ENCODE assay signal across 13 cellular contexts in the genomic region with DNA sequence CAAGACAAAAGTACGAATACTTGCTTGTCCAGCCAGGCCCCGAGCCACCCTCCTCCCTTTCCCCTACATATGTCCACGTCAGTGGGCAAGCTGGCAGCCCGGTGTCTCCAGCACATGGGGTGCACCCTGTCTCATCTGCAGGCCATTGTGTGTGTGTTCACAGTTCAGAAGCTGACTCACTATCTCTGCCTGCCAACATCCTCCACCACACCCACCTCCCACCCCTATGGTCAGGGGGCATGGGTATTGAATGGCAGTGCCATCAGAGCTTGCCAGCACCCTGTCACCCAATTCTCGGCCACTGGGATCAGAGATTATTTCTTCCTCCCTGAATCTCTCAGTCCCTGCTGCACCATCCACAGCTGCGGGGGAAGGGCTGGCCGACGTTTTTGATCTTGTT.
DNase-seq lines count a peak whose midpoint lies in the region; ATAC-seq and TF ChIP-seq lines count a peak whose summit lies in the region.
"Had no signal": no experiment of that assay in that cellular context is flagged by ENCODE, and none has a peak within 500 bp of the region (broad histone marks: within the 10 kb centered on the region; RNA-seq: fewer than 3 reads in every experiment).

No MANE protein-coding gene starts in this region.

- H3K9ac ChIP-seq in endodermal cell (ENCODE audit: extremely low read depth, low read length, poor library complexity, severe bottlenecking) (no peak overlapping the region), mesendoderm (ENCODE audit: low read length) (no peak overlapping the region)

- no peaks in the 10 kb centered on the region for H3K79me2 ChIP-seq in mesendoderm (ENCODE audit: control insufficient read depth, insufficient read depth, low read length)

- no peak overlapping the region for H3K23ac ChIP-seq in mesendoderm (ENCODE audit: low read length)

- no peaks in the 10 kb centered on the region for H3K9me3 Mint-ChIP-seq in Calu3 (ENCODE audit: low read depth, unreplicated experiment)
- H3K9me3 Mint-ChIP-seq in endodermal cell = no peaks in the 10 kb centered on the region
- H3K9me3 Mint-ChIP-seq in CD4-positive, alpha-beta memory T cell = peaks cover 0 to 3% (median 0%) of the 10 kb centered on the region in 8 donors
- H3K9me3 Mint-ChIP-seq: activated naive CD4-positive, alpha-beta T cell treated with anti-CD3 and anti-CD28 coated beads for 36 hours; stimulated activated memory B cell treated with anti-CD40 and anti-IgM and Interleukin-4, amounts not matched to agents 10 μg/mL and 1 μg/mL and 100 μg/mL, for 72 hours had no signal

- peaks cover 17% of the 10 kb centered on the region for H3K4me1 ChIP-seq in endodermal cell (ENCODE audit: control insufficient read depth, insufficient read depth, low read length)
- H3K4me1 ChIP-seq in mesendoderm (ENCODE audit: control insufficient read depth, low read depth, low read length) = peaks cover 5% of the 10 kb centered on the region
- H3K4me1 ChIP-seq in CD4-positive, alpha-beta memory T cell (ENCODE audit: insufficient read depth, low read length) = no peaks in the 10 kb centered on the region
- no peaks in the 10 kb centered on the region for H3K4me1 ChIP-seq in BE2C

- H2BK15ac ChIP-seq in mesendoderm (replicated peaks; ENCODE audit: low read depth) = no peak overlapping the region

- intact Hi-C loops in Calu3 (cut with micrococcal nuclease; ENCODE audit: unreplicated experiment) = no loop called here
- intact Hi-C loops in CD4-positive, alpha-beta memory T cell (cut with micrococcal nuclease) = no loop called here

- H3K27me3 ChIP-seq in endodermal cell (ENCODE audit: control insufficient read depth, insufficient read depth, low read length, poor library complexity, severe bottlenecking) (no peaks in the 10 kb centered on the region), mesendoderm (ENCODE audit: insufficient read depth, low read length, poor library complexity) (no peaks in the 10 kb centered on the region), BE2C (no peaks in the 10 kb centered on the region)
- no peaks in the 10 kb centered on the region for H3K27me3 ChIP-seq in CD4-positive, alpha-beta memory T cell (ENCODE audit: insufficient read depth, low read length)

- peak overlapping the region; percentile 6 for H3K4me3 ChIP-seq in endodermal cell (ENCODE audit: low read length)
- H3K4me3 ChIP-seq in mesendoderm (ENCODE audit: low read length) = no peak overlapping the region
- H3K4me3 ChIP-seq in CD4-positive, alpha-beta memory T cell (ENCODE audit: low read length in 2 of 2) = no peak overlapping the region
- no peak overlapping the region for H3K4me3 ChIP-seq in BE2C (ENCODE audit: low read depth, low read length)
- H3K4me3 ChIP-seq: lung, smooth muscle cell had no signal

- no peaks in the 10 kb centered on the region for H3K27me3 Mint-ChIP-seq in Calu3 (ENCODE audit: unreplicated experiment)
- H3K27me3 Mint-ChIP-seq in endodermal cell (ENCODE audit: insufficient read depth) = no peaks in the 10 kb centered on the region
- no peaks in the 10 kb centered on the region for H3K27me3 Mint-ChIP-seq in CD4-positive, alpha-beta memory T cell
- H3K27me3 Mint-ChIP-seq: stimulated activated memory B cell treated with anti-CD40 and anti-IgM and Interleukin-4, amounts not matched to agents 10 μg/mL and 1 μg/mL and 100 μg/mL, for 72 hours had no signal

- peaks cover 31% of the 10 kb centered on the region for H3K4me1 Mint-ChIP-seq in Calu3 (ENCODE audit: low read depth, unreplicated experiment)
- peaks cover 21% of the 10 kb centered on the region for H3K4me1 Mint-ChIP-seq in endodermal cell
- H3K4me1 Mint-ChIP-seq in CD4-positive, alpha-beta memory T cell = peaks cover 6 to 14% (median 8%) of the 10 kb centered on the region in 4 donors

- no peaks in the 10 kb centered on the region for H3K36me3 ChIP-seq in endodermal cell (ENCODE audit: control insufficient read depth, insufficient read depth, low read length)
- no peaks in the 10 kb centered on the region for H3K36me3 ChIP-seq in mesendoderm (ENCODE audit: control insufficient read depth, insufficient read depth, low read length)
- no peaks in the 10 kb centered on the region for H3K36me3 ChIP-seq in CD4-positive, alpha-beta memory T cell (ENCODE audit: insufficient read depth, low read length)
- no peaks in the 10 kb centered on the region for H3K36me3 ChIP-seq in BE2C

- no peak overlapping the region for H3K18ac ChIP-seq in mesendoderm (ENCODE audit: low read length)

- H3K36me3 Mint-ChIP-seq in Calu3 (ENCODE audit: insufficient read depth, unreplicated experiment) (peaks cover 8% of the 10 kb centered on the region), endodermal cell (ENCODE audit: low read depth) (no peaks in the 10 kb centered on the region)
- peaks cover 0 to 14% of the 10 kb centered on the region in 2 donors for H3K36me3 Mint-ChIP-seq in CD4-positive, alpha-beta memory T cell

- CTCF ChIA-PET in Calu3 (lab: Charles Lee) = no interaction called here
- CTCF ChIA-PET in CD4-positive, alpha-beta memory T cell (lab: Charles Lee; ENCODE audit: partially characterized antibody) = interaction anchor here (0.9 to 1.9 kb wide), 2 partner anchors 9 to 14 kb away, joined by 4 to 9 read pairs; no protein-coding TSS in a partner anchor

- H3K56ac ChIP-seq in mesendoderm (ENCODE audit: low read length) = peak overlapping the region; percentile 25

- no peak overlapping the region for H2BK120ac ChIP-seq in mesendoderm (ENCODE audit: low read depth, low read length)

- POLR2A ChIA-PET in CD4-positive, alpha-beta memory T cell (lab: Charles Lee; ENCODE audit: partially characterized antibody) = no interaction called here

- no peak overlapping the region for H2AK5ac ChIP-seq in mesendoderm (ENCODE audit: low read length)

- H4K5ac ChIP-seq in mesendoderm (ENCODE audit: low read length) = no peak overlapping the region

- TF ChIP-seq CTCF in Calu3 (IDR thresholded peaks at IDR 0.05; ENCODE audit: unreplicated experiment) (no peak), endodermal cell (conservative IDR thresholded peaks at IDR 0.05) (no peak), BE2C (IDR thresholded peaks at IDR 0.05; ENCODE audit: low read depth, low read length) (no peak)

- H3K9me3 ChIP-seq in endodermal cell (ENCODE audit: control insufficient read depth, low read length) = no peaks in the 10 kb centered on the region
- H3K9me3 ChIP-seq in CD4-positive, alpha-beta memory T cell (ENCODE audit: control insufficient read depth in 1 of 2, low read length in 2 of 2) = no peaks in the 10 kb centered on the region
- no peaks in the 10 kb centered on the region for H3K9me3 ChIP-seq in BE2C

- no peak overlapping the region for H3K27ac ChIP-seq in endodermal cell (ENCODE audit: low read depth, low read length)
- H3K27ac ChIP-seq in mesendoderm (ENCODE audit: low read depth, low read length) = no peak overlapping the region
- H3K27ac ChIP-seq in CD4-positive, alpha-beta memory T cell (ENCODE audit: low read depth, low read length) = no peak overlapping the region

- DNase-seq in Calu3 = peak; percentile 10
- DNase-seq in NCI-H69 (lab: John Stamatoyannopoulos, UW) = peak; percentile 55
- DNase-seq in endodermal cell = peak; percentile 72
- DNase-seq in mesendoderm = peak; percentile 41
- DNase-seq in CD4-positive, alpha-beta memory T cell = no peak
- DNase-seq in NOMO-1 (lab: John Stamatoyannopoulos, UW; ENCODE audit: unreplicated experiment in 2 of 2) = no peak
- no peak for DNase-seq in BE2C
- DNase-seq: activated CD4-positive, CD25-positive, alpha-beta regulatory T cell treated with anti-CD3 and anti-CD28 coated beads, Interleukin-2, amount 50 U/mL, for 72 hours; activated naive CD4-positive, alpha-beta T cell treated with anti-CD3 and anti-CD28 coated beads for 36 hours had no signal

- H4K8ac ChIP-seq in mesendoderm (ENCODE audit: low read depth, low read length) = no peak overlapping the region

- H3K4me3 Mint-ChIP-seq in Calu3 (ENCODE audit: low read depth, unreplicated experiment) (no peak overlapping the region), endodermal cell (peak overlapping the region; percentile 29)
- no peak overlapping the region for H3K4me3 Mint-ChIP-seq in CD4-positive, alpha-beta memory T cell
- H3K4me3 Mint-ChIP-seq: activated naive CD4-positive, alpha-beta T cell treated with anti-CD3 and anti-CD28 coated beads for 36 hours; stimulated activated memory B cell treated with anti-CD40 and anti-IgM and Interleukin-4, amounts not matched to agents 10 μg/mL and 1 μg/mL and 100 μg/mL, for 72 hours had no signal

- H3K4me2 ChIP-seq in mesendoderm (ENCODE audit: low read length) = no peak overlapping the region
- H3K4me2 ChIP-seq: smooth muscle cell had no signal

- WGBS in endodermal cell (ENCODE audit: insufficient coverage in 1 of 2, insufficient read length in 1 of 2), 2 experiments = 64 to 92% methylated on average over 4 to 8 of the region's 8 CpGs
- no CpG with 5 or more reads among the region's 8 CpGs for WGBS in mesendoderm (ENCODE audit: extremely low coverage, insufficient coverage, low lambda C conversion rate)

- H3K4ac ChIP-seq in mesendoderm (ENCODE audit: low read depth, low read length) = no peak overlapping the region

- peak overlapping the region; percentile 63 for H2BK5ac ChIP-seq in mesendoderm (ENCODE audit: low read length)

- no peak for ATAC-seq in GM19324 (IDR thresholded peaks at IDR 0.05; ENCODE audit: low FRiP score, unreplicated experiment)
- ATAC-seq: stimulated activated memory B cell treated with anti-CD40 and anti-IgM and Interleukin-4, amounts not matched to agents 10 μg/mL and 1 μg/mL and 100 μg/mL, for 72 hours had no signal

- H3K79me1 ChIP-seq in mesendoderm (ENCODE audit: low read length) = peaks cover 2% of the 10 kb centered on the region

- BruUV-seq in Calu3 (replicated peaks; lab: Mats Ljungman, UMichigan) = no TSS peak

- no peak overlapping the region for H3K27ac Mint-ChIP-seq in Calu3 (ENCODE audit: unreplicated experiment)
- peak overlapping the region; percentile 22 for H3K27ac Mint-ChIP-seq in endodermal cell
- H3K27ac Mint-ChIP-seq in CD4-positive, alpha-beta memory T cell = no peak overlapping the region
- H3K27ac Mint-ChIP-seq: activated naive CD4-positive, alpha-beta T cell treated with anti-CD3 and anti-CD28 coated beads for 36 hours; stimulated activated memory B cell treated with anti-CD40 and anti-IgM and Interleukin-4, amounts not matched to agents 10 μg/mL and 1 μg/mL and 100 μg/mL, for 72 hours had no signal

Comparison
In these comparisons a context has a peak if more than half of its experiments do, and no peak if none do; other contexts are left out.
1. DNase-seq: peak in Calu3 (single experiment), NCI-H69 (single experiment), endodermal cell (single experiment) and mesendoderm (single experiment); none in CD4-positive, alpha-beta memory T cell (0 of 5), NOMO-1 (0 of 2) and BE2C (single experiment).